ENCODE assay signal across 36 cellular contexts in the genomic region with DNA sequence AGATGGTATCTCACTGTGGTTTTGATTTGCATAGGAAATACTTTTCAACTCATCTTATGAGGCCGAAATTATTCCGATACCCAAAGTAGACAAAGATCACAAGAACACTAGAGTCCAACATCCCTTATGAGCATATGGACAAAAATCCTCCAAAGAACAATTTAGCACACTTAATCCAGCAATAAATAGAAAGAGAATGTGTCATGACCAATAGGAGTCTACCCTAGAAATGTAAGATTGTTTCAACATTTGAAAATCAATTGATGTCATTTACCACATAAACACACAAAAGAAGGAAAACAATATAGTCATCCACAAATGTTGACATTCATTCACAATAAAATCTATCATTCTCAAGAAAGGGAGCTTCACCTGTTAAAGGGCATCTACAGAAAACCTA.
"Had no signal": no experiment of that assay in that cellular context is flagged by ENCODE, and none has a peak within 500 bp of the region (broad histone marks: within the 10 kb centered on the region; RNA-seq: fewer than 3 reads in every experiment).

No MANE protein-coding gene starts in this region.

- DNase-seq: Karpas-422, Kasumi-1, MG63, MM.1S, MV-4-11, NCI-H1048, NCI-H1092, NCI-H1092 treated with DMSO at 0.1 percent for 48 hours, NCI-H1105, NCI-H1105 treated with DMSO at 0.1 percent for 48 hours, NCI-H1417, NCI-H1417 treated with DMSO at 0.1 percent for 48 hours, NCI-H1436, NCI-H1436 treated with DMSO at 0.1 percent for 48 hours, NCI-H146, NCI-H1694, NCI-H1694 treated with DMSO at 0.1 percent for 48 hours, NCI-H187, NCI-H187 treated with DMSO at 0.1 percent for 48 hours, NCI-H1930, NCI-H2029, NCI-H2029 treated with DMSO at 0.1 percent for 48 hours, NCI-H2081, NCI-H2081 treated with DMSO at 0.1 percent for 48 hours, NCI-H2107, NCI-H2171, NCI-H2171 treated with DMSO at 0.1 percent for 48 hours, NCI-H2227 treated with DMSO at 0.1 percent for 48 hours, NCI-H226, NCI-H345, NCI-H446, NCI-H446 treated with DMSO at 0.1 percent for 48 hours, NCI-H510A, NCI-H510A treated with DMSO at 0.1 percent for 48 hours, NCI-H524, NCI-H524 treated with DMSO at 0.1 percent for 48 hours had no signal

- H3K27me3 ChIP-seq: MG63 had no signal

- H3K36me3 ChIP-seq: MG63 had no signal

- H3K9me3 ChIP-seq: MG63 had no signal

- H3K4me3 ChIP-seq: MG63 had no signal
